ENCODE assay signal across 2 cellular contexts in genomic region chr19:41930322-41930722, GRCh38.
TF ChIP-seq lines count a peak whose summit lies in the region.

No MANE protein-coding gene starts in this region.

TF ChIP-seq in HEK293, 187 proteins besides CTCF, POLR2A, EP300 and RAD21:
- TF ChIP-seq ZXDB (tag by site-specific recombination; IDR thresholded peaks at IDR 0.05): no peak
- TF ChIP-seq KLF1 (tag by site-specific recombination; IDR thresholded peaks at IDR 0.05): peak; percentile 79
- no peak for TF ChIP-seq ZNF184 (tag by site-specific recombination; IDR thresholded peaks at IDR 0.05)
- TF ChIP-seq, protein P1, sequence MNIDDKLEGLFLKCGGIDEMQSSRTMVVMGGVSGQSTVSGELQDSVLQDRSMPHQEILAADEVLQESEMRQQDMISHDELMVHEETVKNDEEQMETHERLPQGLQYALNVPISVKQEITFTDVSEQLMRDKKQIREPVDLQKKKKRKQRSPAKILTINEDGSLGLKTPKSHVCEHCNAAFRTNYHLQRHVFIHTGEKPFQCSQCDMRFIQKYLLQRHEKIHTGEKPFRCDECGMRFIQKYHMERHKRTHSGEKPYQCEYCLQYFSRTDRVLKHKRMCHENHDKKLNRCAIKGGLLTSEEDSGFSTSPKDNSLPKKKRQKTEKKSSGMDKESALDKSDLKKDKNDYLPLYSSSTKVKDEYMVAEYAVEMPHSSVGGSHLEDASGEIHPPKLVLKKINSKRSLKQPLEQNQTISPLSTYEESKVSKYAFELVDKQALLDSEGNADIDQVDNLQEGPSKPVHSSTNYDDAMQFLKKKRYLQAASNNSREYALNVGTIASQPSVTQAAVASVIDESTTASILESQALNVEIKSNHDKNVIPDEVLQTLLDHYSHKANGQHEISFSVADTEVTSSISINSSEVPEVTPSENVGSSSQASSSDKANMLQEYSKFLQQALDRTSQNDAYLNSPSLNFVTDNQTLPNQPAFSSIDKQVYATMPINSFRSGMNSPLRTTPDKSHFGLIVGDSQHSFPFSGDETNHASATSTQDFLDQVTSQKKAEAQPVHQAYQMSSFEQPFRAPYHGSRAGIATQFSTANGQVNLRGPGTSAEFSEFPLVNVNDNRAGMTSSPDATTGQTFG (tag by site-specific recombination; IDR thresholded peaks at IDR 0.05; ENCODE audit: borderline replicate concordance): no peak
- TF ChIP-seq ZNF391 (tag by site-specific recombination; IDR thresholded peaks at IDR 0.05; ENCODE audit: borderline replicate concordance, low read depth): no peak
- no peak for TF ChIP-seq KLF10 (tag by site-specific recombination; IDR thresholded peaks at IDR 0.05)
- TF ChIP-seq ZNF221 (tag by site-specific recombination; IDR thresholded peaks at IDR 0.05; ENCODE audit: borderline replicate concordance): no peak
- TF ChIP-seq ZNF600 (tag by site-specific recombination; IDR thresholded peaks at IDR 0.05): peak; percentile 60; the same call in 1 of the 2 replicates
- TF ChIP-seq ZSCAN30 (tag by site-specific recombination; IDR thresholded peaks at IDR 0.05): no peak
- no peak for TF ChIP-seq ZNF530 (tag by site-specific recombination; IDR thresholded peaks at IDR 0.05; ENCODE audit: low read depth)
- TF ChIP-seq IKZF3 (tag by site-specific recombination; IDR thresholded peaks at IDR 0.05): no peak
- 0 out of 2 replicates have a peak, but pooled peaks have one; percentile 29 for TF ChIP-seq EGR2 (tag by site-specific recombination; IDR thresholded peaks at IDR 0.05; ENCODE audit: low read depth)
- TF ChIP-seq ZNF112 (tag by site-specific recombination; IDR thresholded peaks at IDR 0.05): no peak
- TF ChIP-seq ZNF155 (tag by site-specific recombination; IDR thresholded peaks at IDR 0.05): no peak

TF ChIP-seq in GM12878, 131 proteins besides CTCF, POLR2A, EP300 and RAD21:
- TF ChIP-seq, protein P2, sequence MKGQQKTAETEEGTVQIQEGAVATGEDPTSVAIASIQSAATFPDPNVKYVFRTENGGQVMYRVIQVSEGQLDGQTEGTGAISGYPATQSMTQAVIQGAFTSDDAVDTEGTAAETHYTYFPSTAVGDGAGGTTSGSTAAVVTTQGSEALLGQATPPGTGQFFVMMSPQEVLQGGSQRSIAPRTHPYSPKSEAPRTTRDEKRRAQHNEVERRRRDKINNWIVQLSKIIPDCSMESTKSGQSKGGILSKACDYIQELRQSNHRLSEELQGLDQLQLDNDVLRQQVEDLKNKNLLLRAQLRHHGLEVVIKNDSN (IDR thresholded peaks at IDR 0.05; ENCODE audit: borderline replicate concordance, extremely low read length, insufficient read depth, low read depth, low read length): no peak
- TF ChIP-seq BRCA1 (IDR thresholded peaks at IDR 0.05; ENCODE audit: low read depth, low read length) (no peak), BACH1 (IDR thresholded peaks at IDR 0.05; ENCODE audit: borderline replicate concordance) (no peak), TCF7 (IDR thresholded peaks at IDR 0.05; ENCODE audit: borderline replicate concordance) (no peak), TCF12 (IDR thresholded peaks at IDR 0.05; ENCODE audit: low read depth, low read length) (no peak), BHLHE40 (IDR thresholded peaks at IDR 0.05; ENCODE audit: borderline replicate concordance in 1 of 2, low read depth in 2 of 2, low read length in 1 of 2) (peak; percentile 27 to 71; a peak in 1 of 4 replicates), SMC3 (IDR thresholded peaks at IDR 0.05; ENCODE audit: borderline replicate concordance, low read length) (no peak), PRDM15 (CRISPR knock-in tag; IDR thresholded peaks at IDR 0.05) (no peak), SPI1 (IDR thresholded peaks at IDR 0.05; ENCODE audit: borderline replicate concordance, insufficient read depth, low read depth, low read length) (peak; percentile 56; the same call in 1 of the 2 replicates)
TF ChIP-seq in GM12878: peak in this region for 2.
